Comparison of ENCODE assay signal across 19 cellular contexts in the genomic region with DNA sequence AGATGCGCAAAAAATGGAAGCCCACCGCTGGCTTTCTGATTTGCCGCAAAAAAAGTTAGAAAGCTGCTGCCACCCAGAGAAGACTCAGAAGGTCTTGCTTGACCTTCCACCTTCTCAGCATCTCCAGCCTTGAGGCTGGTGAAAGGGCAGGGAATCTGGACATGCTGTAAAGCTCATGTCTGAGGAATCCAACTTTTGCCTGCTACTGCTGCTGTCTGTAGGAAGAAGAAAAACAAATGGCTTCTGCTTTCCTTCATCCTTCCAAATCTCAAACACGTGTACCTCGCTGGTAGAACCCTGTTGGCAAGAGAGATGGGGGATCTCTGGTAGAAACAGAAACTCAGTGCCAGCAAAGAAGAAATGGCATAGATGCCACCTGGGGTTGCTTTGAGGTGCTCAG. TPM values are rescaled to one million over a fixed set of nuclear protein-coding genes. Genes with fewer than 3 reads are reported as not detected.
DNase-seq lines count a peak whose midpoint lies in the region; ATAC-seq and TF ChIP-seq lines count a peak whose summit lies in the region.
"Had no signal": no experiment of that assay in that cellular context is flagged by ENCODE, and none has a peak within 500 bp of the region (broad histone marks: within the 10 kb centered on the region; RNA-seq: fewer than 3 reads in every experiment).

No MANE protein-coding gene starts in this region.

- H3K79me2 ChIP-seq in PC-9 (ENCODE audit: low read depth) (peaks cover 90% of the 10 kb centered on the region), hepatocyte (peaks cover 62% of the 10 kb centered on the region)

- WGBS in hepatocyte (ENCODE audit: low lambda C conversion rate, missing lambda C conversion rate): 87% methylated on average over 5 of the region's 5 CpGs

- peaks cover 40% of the 10 kb centered on the region for H3F3A ChIP-seq in PC-9 (ENCODE audit: insufficient read depth, low read depth)

- H3K27me3 Mint-ChIP-seq in Calu3 (ENCODE audit: unreplicated experiment): no peaks in the 10 kb centered on the region
- H3K27me3 Mint-ChIP-seq: CD4-positive, alpha-beta memory T cell had no signal

- H3K9me2 ChIP-seq in PC-9 (ENCODE audit: insufficient read depth) (no peaks in the 10 kb centered on the region), hepatocyte (replicated peaks; ENCODE audit: insufficient read depth) (no peaks in the 10 kb centered on the region)

- H3K9me3 ChIP-seq in PC-9 (ENCODE audit: insufficient read depth, low read depth) (no peaks in the 10 kb centered on the region), hepatocyte (ENCODE audit: low read depth) (no peaks in the 10 kb centered on the region), subcutaneous abdominal adipose tissue (ENCODE audit: control insufficient read depth in 5 of 5, low read length in 5 of 5) (no peaks in the 10 kb centered on the region), vagina (no peaks in the 10 kb centered on the region)
- H3K9me3 ChIP-seq: A549, BLaER1 had no signal

- H3K4me3 ChIP-seq in PC-9: no peak overlapping the region
- no peak overlapping the region for H3K4me3 ChIP-seq in hepatocyte
- H3K4me3 ChIP-seq in subcutaneous abdominal adipose tissue (ENCODE audit: low read depth in 1 of 5, low read length in 5 of 5): no peak overlapping the region
- H3K4me3 ChIP-seq in vagina: no peak overlapping the region
- H3K4me3 ChIP-seq: A549, BLaER1 had no signal

- CTCF ChIA-PET in Calu3 (lab: Charles Lee): no interaction called here
- CTCF ChIA-PET in PC-9 (lab: Charles Lee): no interaction called here

- POLR2A ChIA-PET in PC-9 (lab: Charles Lee; ENCODE audit: unreplicated experiment): no interaction called here

- TF ChIP-seq CTCF in Calu3 (IDR thresholded peaks at IDR 0.05; ENCODE audit: unreplicated experiment) (no peak), PC-9 (conservative IDR thresholded peaks at IDR 0.05) (no peak), hepatocyte (IDR thresholded peaks at IDR 0.05; ENCODE audit: poor library complexity) (no peak), vagina (IDR thresholded peaks at IDR 0.05) (no peak)

- no peak for TF ChIP-seq POLR2A in vagina (IDR thresholded peaks at IDR 0.05)

- ATAC-seq in GM21515 (IDR thresholded peaks at IDR 0.05; ENCODE audit: unreplicated experiment): no peak
- ATAC-seq: A549 had no signal

- H3K9me3 Mint-ChIP-seq in Calu3 (ENCODE audit: low read depth, unreplicated experiment): no peaks in the 10 kb centered on the region
- H3K9me3 Mint-ChIP-seq: CD4-positive, alpha-beta memory T cell had no signal

- no peak overlapping the region for H2AFZ ChIP-seq in PC-9
- no peak overlapping the region for H2AFZ ChIP-seq in hepatocyte

- BruUV-seq in Calu3 (replicated peaks; lab: Mats Ljungman, UMichigan) (no TSS peak), PC-9 (replicated peaks; lab: Mats Ljungman, UMichigan) (no TSS peak)

- peak overlapping the region; percentile 33 for H3K27ac Mint-ChIP-seq in Calu3 (ENCODE audit: unreplicated experiment)
- H3K27ac Mint-ChIP-seq: CD4-positive, alpha-beta memory T cell had no signal

- no peaks in the 10 kb centered on the region for H3K27me3 ChIP-seq in PC-9 (ENCODE audit: insufficient read depth, low read depth)
- H3K27me3 ChIP-seq in hepatocyte: no peaks in the 10 kb centered on the region
- H3K27me3 ChIP-seq in subcutaneous abdominal adipose tissue (ENCODE audit: control insufficient read depth in 5 of 5, insufficient read depth in 4 of 5, low read length in 5 of 5): no peaks in the 10 kb centered on the region
- no peaks in the 10 kb centered on the region for H3K27me3 ChIP-seq in vagina
- H3K27me3 ChIP-seq: BLaER1 had no signal

- intact Hi-C loops in Calu3 (cut with micrococcal nuclease; ENCODE audit: unreplicated experiment) (loop anchor here (5.0 kb wide), 1 partner anchor 62 kb away; no protein-coding TSS in a partner anchor), PC-9 (cut with micrococcal nuclease; ENCODE audit: unreplicated experiment) (no loop called here), vagina (cut with DNase I) (no loop called here)

- peaks cover 55% of the 10 kb centered on the region for H3K36me3 Mint-ChIP-seq in Calu3 (ENCODE audit: insufficient read depth, unreplicated experiment)

- peaks cover 57% of the 10 kb centered on the region for H3K4me1 Mint-ChIP-seq in Calu3 (ENCODE audit: low read depth, unreplicated experiment)

- no peak overlapping the region for H3K4me3 Mint-ChIP-seq in Calu3 (ENCODE audit: low read depth, unreplicated experiment)
- H3K4me3 Mint-ChIP-seq: CD4-positive, alpha-beta memory T cell had no signal

- H3K4me1 ChIP-seq in PC-9 (replicated peaks; ENCODE audit: insufficient read depth) (peaks cover 81% of the 10 kb centered on the region), hepatocyte (ENCODE audit: insufficient read depth) (peaks cover 55% of the 10 kb centered on the region), subcutaneous abdominal adipose tissue (ENCODE audit: control insufficient read depth in 5 of 5, insufficient read depth in 5 of 5, low read length in 5 of 5) (peaks cover 0 to 59% (median 38%) of the 10 kb centered on the region in 5 donors), vagina (peaks cover 22% of the 10 kb centered on the region)

- peak overlapping the region; percentile 23; the same call in 1 of the 2 replicates for H3K27ac ChIP-seq in PC-9
- peak overlapping the region; percentile 5 for H3K27ac ChIP-seq in hepatocyte
- H3K27ac ChIP-seq in subcutaneous abdominal adipose tissue (ENCODE audit: low read depth, low read length): peak overlapping the region; percentile 58
- H3K27ac ChIP-seq in vagina: no peak overlapping the region
- H3K27ac ChIP-seq: A549, BLaER1 had no signal

- peaks cover 9% of the 10 kb centered on the region; the same call in 1 of the 2 replicates for H3K36me3 ChIP-seq in PC-9 (ENCODE audit: low read depth)
- H3K36me3 ChIP-seq in hepatocyte (replicated peaks; ENCODE audit: insufficient read depth, low read depth): no peaks in the 10 kb centered on the region
- H3K36me3 ChIP-seq in subcutaneous abdominal adipose tissue (ENCODE audit: control insufficient read depth in 5 of 5, insufficient read depth in 5 of 5, low read length in 5 of 5): no peaks in the 10 kb centered on the region
- no peaks in the 10 kb centered on the region for H3K36me3 ChIP-seq in vagina
- H3K36me3 ChIP-seq: BLaER1 had no signal

- H4K20me1 ChIP-seq in PC-9 (ENCODE audit: insufficient read depth) (peaks cover 5% of the 10 kb centered on the region; the same call in 1 of the 2 replicates), hepatocyte (ENCODE audit: insufficient read depth, poor library complexity, severe bottlenecking) (no peaks in the 10 kb centered on the region)
- H4K20me1 ChIP-seq: BLaER1 had no signal

- no peak overlapping the region for H3K4me2 ChIP-seq in PC-9
- H3K4me2 ChIP-seq in hepatocyte: no peak overlapping the region
- H3K4me2 ChIP-seq: A549, BLaER1 had no signal

- DNase-seq in Calu3 (no peak), PC-9 (no peak), hepatocyte (ENCODE audit: low spot score) (no peak), vagina (ENCODE audit: extremely low spot score in 2 of 2) (no peak), amniotic stem cell (lab: John Stamatoyannopoulos, UW) (no peak)
- DNase-seq: CD4-positive, alpha-beta memory T cell; EL; KG1; MV-4-11; NCI-H1694 treated with DMSO at 0.1 percent for 48 hours; NCI-H510A; NCI-H774; OCI-M1; RPMI8226; SHP77 treated with DMSO at 0.1 percent for 48 hours had no signal

- peak overlapping the region in 1 of 5 donors; percentile 20 for H3K9ac ChIP-seq in subcutaneous abdominal adipose tissue (ENCODE audit: low read length in 5 of 5)
- H3K9ac ChIP-seq: BLaER1 had no signal

RNA-seq across cellular contexts. Expression of gene TJP2, which starts 10.2 kb away (rescaled TPM):
- 139 and 160 TPM in 2 replicates for total RNA-seq in Calu3 (2022)
- total RNA-seq in PC-9 (2021): 120 and 143 TPM in 2 replicates
- total RNA-seq in hepatocyte: 126 and 131 TPM in 2 replicates
- 67.2 and 69.9 TPM in 2 replicates for polyA plus RNA-seq in hepatocyte
- 68.3 TPM for total RNA-seq in vagina
